Comparison of ENCODE assay signal across 30 cellular contexts in the genomic region with DNA sequence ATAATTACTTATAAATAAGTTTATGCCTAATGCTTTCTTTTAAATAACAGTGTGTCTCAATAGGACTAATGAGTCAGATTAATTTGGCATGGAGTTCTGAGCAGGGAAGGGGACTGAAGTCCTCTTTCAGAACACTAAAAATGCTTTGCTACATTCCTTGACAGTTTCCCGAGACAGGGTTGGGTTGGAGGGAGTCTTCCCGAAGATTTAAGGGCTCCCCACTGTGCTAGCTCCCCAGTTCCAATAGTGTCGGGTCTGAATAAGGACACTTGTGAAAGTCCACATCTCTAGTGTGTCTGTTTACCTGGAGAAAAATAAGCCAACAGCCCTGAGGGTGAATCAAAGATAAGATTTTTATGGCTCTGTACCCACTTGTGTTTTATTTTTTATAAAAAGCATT.
"Had no signal": no experiment of that assay in that cellular context is flagged by ENCODE, and none has a peak within 500 bp of the region (broad histone marks: within the 10 kb centered on the region; RNA-seq: fewer than 3 reads in every experiment).

No MANE protein-coding gene starts in this region.

- H3K27ac ChIP-seq: ascending aorta, breast epithelium, coronary artery, dorsolateral prefrontal cortex, foreskin keratinocyte, gastrocnemius medialis, heart left ventricle, VCaP had no signal

- H3K4me3 Mint-ChIP-seq: activated B cell treated with CpG ODN at 0.5 μM for 24 hours; activated CD4-positive, alpha-beta memory T cell treated with anti-CD3 and anti-CD28 coated beads for 36 hours; activated CD4-positive, alpha-beta T cell treated with anti-CD3 and anti-CD28 coated beads, Interleukin-2, amount 10 ng/mL, durations not matched to agents 24 days and 14 days; activated CD8-positive, alpha-beta memory T cell treated with anti-CD3 and anti-CD28 coated beads, Interleukin-2, amount 10 ng/mL, durations not matched to agents 7 days and 5 days; activated CD8-positive, alpha-beta T cell treated with anti-CD3 and anti-CD28 coated beads, Interleukin-2, amount 10 ng/mL, durations not matched to agents 7 days and 5 days; activated naive CD4-positive, alpha-beta T cell treated with anti-CD3 and anti-CD28 coated beads, Interleukin-2, amount 10 ng/mL, durations not matched to agents 7 days and 5 days; activated naive CD8-positive, alpha-beta T cell treated with anti-CD3 and anti-CD28 coated beads, Interleukin-2, amount 10 ng/mL, durations not matched to agents 7 days and 5 days; activated T-cell treated with anti-CD3 and anti-CD28 coated beads, Interleukin-2, amount 50 U/mL, for 72 hours; brain; central memory CD8-positive, alpha-beta T cell; dendritic cell treated with granulocyte-macrophage colony-stimulating factor and Interleukin-4, amounts not matched to agents 40 ng/mL and 50 ng/mL, for 4 days; endodermal cell had no signal

- H3K4me3 ChIP-seq: ascending aorta, breast epithelium, coronary artery, dorsolateral prefrontal cortex, gastrocnemius medialis, heart left ventricle had no signal

- H3K4me1 ChIP-seq: ascending aorta, breast epithelium had no signal

- H3K36me3 Mint-ChIP-seq: activated naive CD4-positive, alpha-beta T cell treated with anti-CD3 and anti-CD28 coated beads, Interleukin-2, amount 10 ng/mL, durations not matched to agents 7 days and 5 days; activated naive CD8-positive, alpha-beta T cell treated with anti-CD3 and anti-CD28 coated beads, Interleukin-2, amount 10 ng/mL, durations not matched to agents 7 days and 5 days; brain had no signal

- H3K27ac Mint-ChIP-seq: activated B cell treated with CpG ODN at 0.5 μM for 24 hours; activated CD4-positive, alpha-beta memory T cell treated with anti-CD3 and anti-CD28 coated beads for 36 hours; activated CD4-positive, alpha-beta T cell treated with anti-CD3 and anti-CD28 coated beads, Interleukin-2, amount 10 ng/mL, durations not matched to agents 24 days and 14 days; activated CD8-positive, alpha-beta memory T cell treated with anti-CD3 and anti-CD28 coated beads, Interleukin-2, amount 10 ng/mL, durations not matched to agents 7 days and 5 days; activated CD8-positive, alpha-beta T cell treated with anti-CD3 and anti-CD28 coated beads, Interleukin-2, amount 10 ng/mL, durations not matched to agents 7 days and 5 days; activated naive CD4-positive, alpha-beta T cell treated with anti-CD3 and anti-CD28 coated beads, Interleukin-2, amount 10 ng/mL, durations not matched to agents 7 days and 5 days; activated naive CD4-positive, alpha-beta T cell treated with anti-CD3 and anti-CD28 coated beads, Interleukin-2, amount 50 U/mL, for 72 hours; activated naive CD8-positive, alpha-beta T cell treated with anti-CD3 and anti-CD28 coated beads, Interleukin-2, amount 10 ng/mL, durations not matched to agents 7 days and 5 days; brain; dendritic cell treated with granulocyte-macrophage colony-stimulating factor and Interleukin-4, amounts not matched to agents 40 ng/mL and 50 ng/mL, for 4 days; endodermal cell had no signal

- ATAC-seq: activated CD4-positive, CD25-positive, alpha-beta regulatory T cell treated with anti-CD3 and anti-CD28 coated beads, Interleukin-2, amount 50 U/mL, for 24 hours; activated CD8-positive, alpha-beta memory T cell treated with anti-CD3 and anti-CD28 coated beads, Interleukin-2, amount 10 ng/mL, durations not matched to agents 7 days and 5 days; activated CD8-positive, alpha-beta T cell treated with anti-CD3 and anti-CD28 coated beads, Interleukin-2, amount 10 ng/mL, durations not matched to agents 7 days and 5 days; activated naive CD4-positive, alpha-beta T cell treated with anti-CD3 and anti-CD28 coated beads, Interleukin-2, amount 50 U/mL, for 72 hours; activated T-cell treated with anti-CD3 and anti-CD28 coated beads, Interleukin-2, amount 50 U/mL, for 72 hours; esophagus mucosa; foreskin keratinocyte; gastrocnemius medialis; heart left ventricle had no signal

- H3K36me3 ChIP-seq: ascending aorta, gastrocnemius medialis, heart left ventricle had no signal

- H3K9me3 ChIP-seq: ascending aorta, breast epithelium, gastrocnemius medialis, heart left ventricle had no signal

- DNase-seq: activated B cell treated with CpG ODN at 0.5 μM for 24 hours; activated CD4-positive, alpha-beta memory T cell treated with anti-CD3 and anti-CD28 coated beads for 36 hours; activated CD4-positive, alpha-beta T cell treated with anti-CD3 and anti-CD28 coated beads, Interleukin-2, amount 10 ng/mL, durations not matched to agents 24 days and 14 days; activated CD8-positive, alpha-beta memory T cell treated with anti-CD3 and anti-CD28 coated beads, Interleukin-2, amount 10 ng/mL, durations not matched to agents 7 days and 5 days; activated CD8-positive, alpha-beta memory T cell treated with anti-CD3 and anti-CD28 coated beads, Interleukin-2, amount 50 U/mL, for 4 hours; activated CD8-positive, alpha-beta T cell treated with anti-CD3 and anti-CD28 coated beads, Interleukin-2, amount 10 ng/mL, durations not matched to agents 7 days and 5 days; activated gamma-delta T cell; activated naive CD4-positive, alpha-beta T cell; activated naive CD4-positive, alpha-beta T cell treated with anti-CD3 and anti-CD28 coated beads, Interleukin-2, amount 10 ng/mL, durations not matched to agents 7 days and 5 days; activated naive CD8-positive, alpha-beta T cell treated with anti-CD3 and anti-CD28 coated beads, Interleukin-2, amount 10 ng/mL, durations not matched to agents 7 days and 5 days; activated T-cell treated with anti-CD3 and anti-CD28 coated beads, Interleukin-2, amount 50 U/mL, for 1 hour; activated T-cell treated with anti-CD3 and anti-CD28 coated beads, Interleukin-2, amount 50 U/mL, for 72 hours; dorsolateral prefrontal cortex; effector memory CD4-positive, alpha-beta T cell; endodermal cell; foreskin keratinocyte; gastrocnemius medialis; glutamatergic neuron; heart left ventricle; T-helper 2 cell had no signal

- H3K9me3 Mint-ChIP-seq: activated B cell treated with CpG ODN at 0.5 μM for 24 hours; activated naive CD4-positive, alpha-beta T cell treated with anti-CD3 and anti-CD28 coated beads, Interleukin-2, amount 10 ng/mL, durations not matched to agents 7 days and 5 days; activated naive CD4-positive, alpha-beta T cell treated with anti-CD3 and anti-CD28 coated beads, Interleukin-2, amount 50 U/mL, for 72 hours; activated naive CD8-positive, alpha-beta T cell treated with anti-CD3 and anti-CD28 coated beads, Interleukin-2, amount 10 ng/mL, durations not matched to agents 7 days and 5 days; brain; central memory CD8-positive, alpha-beta T cell; dendritic cell treated with granulocyte-macrophage colony-stimulating factor and Interleukin-4, amounts not matched to agents 40 ng/mL and 50 ng/mL, for 4 days; endodermal cell had no signal
